In genomic region chr20:35954907-35955251, GRCh38 we compare ENCODE assay signal across 8 cellular contexts. TPM values are rescaled to one million over a fixed set of nuclear protein-coding genes. Genes with fewer than 3 reads are reported as not detected.
A peak's percentile ranks its signal among the peaks of the same experiment; 100 is the strongest.
DNase-seq lines count a peak whose midpoint lies in the region; ATAC-seq, FAIRE-seq and TF ChIP-seq lines count a peak whose summit lies in the region.

No MANE protein-coding gene starts in this region.

- TF ChIP-seq EP300 in upper lobe of left lung (IDR thresholded peaks at IDR 0.05) = no peak

- ATAC-seq in GM18861 (IDR thresholded peaks at IDR 0.05; ENCODE audit: unreplicated experiment) (peak; percentile 16), upper lobe of left lung (ENCODE audit: low FRiP score in 2 of 2) (peak in 1 of 2 donors; percentile 17)

- H3K9me3 ChIP-seq in upper lobe of left lung = no peaks in the 10 kb centered on the region

- TF ChIP-seq POLR2A in upper lobe of left lung (IDR thresholded peaks at IDR 0.05) = peak in 1 of 4 donors; percentile 10

- H3K36me3 ChIP-seq in upper lobe of left lung = peaks cover 0 to 4% (median 0%) of the 10 kb centered on the region in 4 donors

- WGBS in upper lobe of left lung, 2 donors = 1 to 2% methylated on average over 13 to 19 of the region's 19 CpGs

- no peak for TF ChIP-seq CTCF in upper lobe of left lung (IDR thresholded peaks at IDR 0.05)

- H3K27ac ChIP-seq in cingulate gyrus (ENCODE audit: low read depth, low read length) (peak overlapping the region; percentile 89), upper lobe of left lung (peak overlapping the region; percentile 98 to 100 (median 100))

- peaks cover 22 to 31% (median 22%) of the 10 kb centered on the region in 4 donors for H3K4me1 ChIP-seq in upper lobe of left lung

- peak; percentile 55 for DNase-seq in AG20443 (ENCODE audit: low spot score)
- DNase-seq in RCC 7860 (ENCODE audit: low spot score) = peak; percentile 35
- DNase-seq in lung microvascular endothelial cell (ENCODE audit: low read depth in 2 of 2) = peak; percentile 38 to 50
- no peak for DNase-seq in upper lobe of left lung
- DNase-seq in NCI-H1436 (lab: John Stamatoyannopoulos, UW) = no peak
- no peak for DNase-seq in NCI-H1417 (lab: John Stamatoyannopoulos, UW)

- H3K27me3 ChIP-seq in upper lobe of left lung = no peaks in the 10 kb centered on the region

- peak overlapping the region; percentile 52 to 98 (median 87) for H3K4me3 ChIP-seq in upper lobe of left lung

- FAIRE-seq in RCC 7860 (lab: Jason Lieb, UNC) = no peak

RNA-seq across cellular contexts. Expression of gene SCAND1, which starts 0.6 kb away (rescaled TPM):
- total RNA-seq in lung microvascular endothelial cell = 79.8 and 88.7 TPM in 2 replicates
- 100 to 1,000 TPM in 2 of 6 donors, 10 to 100 TPM in 4; 51.1 to 143 (median 84.5) TPM for total RNA-seq in upper lobe of left lung

RNA-seq across cellular contexts. Expression of gene CNBD2, which starts 13.5 kb away (rescaled TPM):
- total RNA-seq in lung microvascular endothelial cell = 3.3 and 5.6 TPM in 2 replicates
- total RNA-seq in upper lobe of left lung = 1 to 10 TPM in 5 of 6 donors, not detected in 1; 2.2 to 4.2 (median 3.7) TPM

Comparison
In these comparisons a context has a peak if more than half of its experiments do, and no peak if none do; other contexts are left out.
1. DNase-seq: peak in AG20443 (single experiment), RCC 7860 (single experiment) and lung microvascular endothelial cell (2 of 2); none in upper lobe of left lung (0 of 2), NCI-H1436 (single experiment) and NCI-H1417 (0 of 3).